Comparison of ENCODE assay signal across 1 cellular context in genomic region chr1:1616045-1616821, GRCh38.
A peak's percentile ranks its signal among the peaks of the same experiment; 100 is the strongest.
TF ChIP-seq lines count a peak whose summit lies in the region.

No MANE protein-coding gene starts in this region.

TF ChIP-seq in K562, 482 proteins besides CTCF, POLR2A, EP300 and RAD21 (continued from another document and continues in another):
- TF ChIP-seq STAT6 (CRISPR knock-in tag; IDR thresholded peaks at IDR 0.05): no peak
- no peak for TF ChIP-seq HNRNPUL1 (IDR thresholded peaks at IDR 0.05; ENCODE audit: low read length)
- TF ChIP-seq ZNF3 (CRISPR knock-in tag; IDR thresholded peaks at IDR 0.05): no peak
- peak; percentile 12 for TF ChIP-seq SAP30 (IDR thresholded peaks at IDR 0.05; ENCODE audit: borderline replicate concordance, insufficient read depth, low read depth, low read length, poor library complexity, severe bottlenecking)
- TF ChIP-seq BHLHE40 (IDR thresholded peaks at IDR 0.05; ENCODE audit: low read length): no peak
- TF ChIP-seq TAF7 (tag; IDR thresholded peaks at IDR 0.05): no peak
- TF ChIP-seq MIER1 (IDR thresholded peaks at IDR 0.05; ENCODE audit: low read depth): no peak
- TF ChIP-seq HMG20A (CRISPR knock-in tag; conservative IDR thresholded peaks at IDR 0.05): no peak
- no peak for TF ChIP-seq ZNF280A (IDR thresholded peaks at IDR 0.05; ENCODE audit: low read depth, partially characterized antibody)
- TF ChIP-seq ZNF740 (CRISPR knock-in tag; IDR thresholded peaks at IDR 0.05): peak; percentile 80
- no peak for TF ChIP-seq ZNF740 (tag; IDR thresholded peaks at IDR 0.05)
- TF ChIP-seq ZNF431 (CRISPR knock-in tag; IDR thresholded peaks at IDR 0.05): 0 out of 2 replicates have a peak, but pooled peaks have one; percentile 43
- TF ChIP-seq CHD2 (IDR thresholded peaks at IDR 0.05; ENCODE audit: low read depth, low read length): no peak
- TF ChIP-seq ZKSCAN8 (CRISPR knock-in tag; IDR thresholded peaks at IDR 0.05): no peak
- TF ChIP-seq ILF3 (IDR thresholded peaks at IDR 0.05; ENCODE audit: borderline replicate concordance): peak; percentile 55; the same call in 1 of the 2 replicates
- no peak for TF ChIP-seq IFI16 (CRISPR knock-in tag; IDR thresholded peaks at IDR 0.05)
- TF ChIP-seq THRA (IDR thresholded peaks at IDR 0.05): no peak
- TF ChIP-seq PHB2 (IDR thresholded peaks at IDR 0.05; ENCODE audit: low read depth): no peak
- TF ChIP-seq TARDBP (IDR thresholded peaks at IDR 0.05): no peak
- no peak for TF ChIP-seq FOSL1 (tag; conservative IDR thresholded peaks at IDR 0.05)
- TF ChIP-seq MBD2 (IDR thresholded peaks at IDR 0.05; ENCODE audit: borderline replicate concordance, low read depth): no peak
- no peak for TF ChIP-seq GTF3C2 (IDR thresholded peaks at IDR 0.05; ENCODE audit: borderline replicate concordance, extremely low read depth, insufficient read length)
- 0 out of 2 replicates have a peak, but pooled peaks have one; percentile 51 for TF ChIP-seq E4F1 (CRISPR knock-in tag; IDR thresholded peaks at IDR 0.05; ENCODE audit: borderline replicate concordance)
- TF ChIP-seq ZNF584 (CRISPR knock-in tag; IDR thresholded peaks at IDR 0.05; ENCODE audit: low read depth): no peak
- TF ChIP-seq MAX (CRISPR knock-in tag; IDR thresholded peaks at IDR 0.05): no peak
- TF ChIP-seq ZNF518B (CRISPR knock-in tag; IDR thresholded peaks at IDR 0.05): no peak
- no peak for TF ChIP-seq SNAPC5 (CRISPR knock-in tag; IDR thresholded peaks at IDR 0.05)
- no peak for TF ChIP-seq ZNF24 (IDR thresholded peaks at IDR 0.05)
- no peak for TF ChIP-seq KDM2B (CRISPR knock-in tag; IDR thresholded peaks at IDR 0.05)
- TF ChIP-seq HIVEP1 (CRISPR knock-in tag; IDR thresholded peaks at IDR 0.05): no peak
- no peak for TF ChIP-seq ZHX1 (conservative IDR thresholded peaks at IDR 0.05; ENCODE audit: low read length)
- TF ChIP-seq FOXK1 (CRISPR knock-in tag; IDR thresholded peaks at IDR 0.05; ENCODE audit: borderline replicate concordance): no peak
- TF ChIP-seq NCOA6 (IDR thresholded peaks at IDR 0.05): no peak
- TF ChIP-seq PCBP1 (IDR thresholded peaks at IDR 0.05; ENCODE audit: low read depth, low read length, poor library complexity, severe bottlenecking): no peak
- TF ChIP-seq TCF7 (IDR thresholded peaks at IDR 0.05; ENCODE audit: borderline replicate concordance): no peak
- no peak for TF ChIP-seq ERF (CRISPR knock-in tag; IDR thresholded peaks at IDR 0.05)
- TF ChIP-seq PML (IDR thresholded peaks at IDR 0.05; ENCODE audit: low read length): no peak
- no peak for TF ChIP-seq RBBP5 (IDR thresholded peaks at IDR 0.05; ENCODE audit: borderline replicate concordance, insufficient read depth, low read length, poor library complexity, severe bottlenecking)
- TF ChIP-seq CC2D1A (IDR thresholded peaks at IDR 0.05): no peak
- TF ChIP-seq FOXJ3 (CRISPR knock-in tag; IDR thresholded peaks at IDR 0.05): no peak
